2 cellular contexts compared by ENCODE assay signal in genomic region chr16:85156869-85157268, GRCh38.
A peak's percentile ranks its signal among the peaks of the same experiment; 100 is the strongest.
TF ChIP-seq lines count a peak whose summit lies in the region.

No MANE protein-coding gene starts in this region.

TF ChIP-seq in HepG2, 621 proteins besides CTCF, POLR2A, EP300 and RAD21:
- 0 out of 2 replicates have a peak, but pooled peaks have one; percentile 26 for TF ChIP-seq ATF7 (IDR thresholded peaks at IDR 0.05)
- no peak for TF ChIP-seq ATF7 (CRISPR knock-in tag; IDR thresholded peaks at IDR 0.05)
- no peak for TF ChIP-seq ZNF7 (CRISPR knock-in tag; IDR thresholded peaks at IDR 0.05)
- TF ChIP-seq FOXP1 (IDR thresholded peaks at IDR 0.05) = peak; percentile 43; the same call in 1 of the 2 replicates
- TF ChIP-seq FOXP1 (CRISPR knock-in tag; IDR thresholded peaks at IDR 0.05) = no peak

TF ChIP-seq in IMR-90, 13 proteins besides CTCF, POLR2A, EP300 and RAD21:
- TF ChIP-seq MAFK (IDR thresholded peaks at IDR 0.05; ENCODE audit: low read depth, low read length) (no peak), FOS (IDR thresholded peaks at IDR 0.05; ENCODE audit: low read depth, low read length) (no peak), BHLHE40 (IDR thresholded peaks at IDR 0.05; ENCODE audit: low read depth, low read length) (no peak), RCOR1 (IDR thresholded peaks at IDR 0.05; ENCODE audit: insufficient replicate concordance, low read length) (no peak), MAZ (IDR thresholded peaks at IDR 0.05; ENCODE audit: borderline replicate concordance, low read depth, low read length) (no peak), CEBPB (IDR thresholded peaks at IDR 0.05; ENCODE audit: low read depth, low read length) (no peak), SMC3 (IDR thresholded peaks at IDR 0.05; ENCODE audit: low read depth, low read length) (no peak), USF2 (IDR thresholded peaks at IDR 0.05; ENCODE audit: low read depth, low read length) (no peak), MXI1 (IDR thresholded peaks at IDR 0.05; ENCODE audit: borderline replicate concordance, low read depth, low read length) (no peak), NFE2L2 (IDR thresholded peaks at IDR 0.05; ENCODE audit: low read depth, low read length) (no peak), CHD1 (IDR thresholded peaks at IDR 0.05; ENCODE audit: low read depth, low read length) (no peak), ELK1 (IDR thresholded peaks at IDR 0.05; ENCODE audit: borderline replicate concordance, low read depth, low read length) (no peak), RFX5 (IDR thresholded peaks at IDR 0.05; ENCODE audit: low read depth, low read length) (no peak)
